20 cellular contexts compared by ENCODE assay signal in the genomic region with DNA sequence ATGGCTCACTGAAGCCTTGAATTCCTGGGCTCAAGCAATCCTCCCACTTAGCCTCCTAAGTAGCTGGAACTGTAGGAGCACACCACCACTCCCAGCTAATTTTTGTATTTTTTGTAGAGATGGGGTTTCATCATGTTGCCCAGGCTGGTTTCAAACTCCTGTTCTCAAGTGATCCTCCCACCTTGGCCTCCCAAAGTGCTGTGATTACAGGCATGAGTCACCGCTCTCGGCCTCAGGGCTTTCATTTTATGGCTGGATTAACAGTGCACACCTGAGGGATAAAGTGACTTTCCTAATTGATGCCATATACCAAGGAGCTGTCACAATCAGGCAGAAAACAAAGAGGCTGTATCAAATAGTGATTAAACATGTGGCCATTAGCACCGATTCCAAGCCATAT. TPM values are rescaled to one million over a fixed set of nuclear protein-coding genes. Genes with fewer than 3 reads are reported as not detected.
"Had no signal": no experiment of that assay in that cellular context is flagged by ENCODE, and none has a peak within 500 bp of the region (broad histone marks: within the 10 kb centered on the region; RNA-seq: fewer than 3 reads in every experiment).

No MANE protein-coding gene starts in this region.

RNA-seq across cellular contexts. Expression of a gene that starts 21.5 kb away (rescaled TPM):
- total RNA-seq: activated CD4-positive, alpha-beta memory T cell treated with anti-CD3 and anti-CD28 coated beads for 36 hours; activated CD4-positive, alpha-beta T cell treated with anti-CD3 and anti-CD28 coated beads for 36 hours; activated CD4-positive, alpha-beta T cell treated with anti-CD3 and anti-CD28 coated beads, Interleukin-2, amount 10 ng/mL, durations not matched to agents 24 days and 14 days; activated CD8-positive, alpha-beta memory T cell treated with anti-CD3 and anti-CD28 coated beads for 36 hours; activated CD8-positive, alpha-beta T cell treated with anti-CD3 and anti-CD28 coated beads, Interleukin-2, amount 10 ng/mL, durations not matched to agents 7 days and 5 days; activated naive CD4-positive, alpha-beta T cell treated with anti-CD3 and anti-CD28 coated beads for 36 hours; activated naive CD8-positive, alpha-beta T cell treated with anti-CD3 and anti-CD28 coated beads for 36 hours; activated T-helper 1 cell treated with anti-CD3 and anti-CD28 coated beads, Interleukin-12 subunit alpha, Interleukin-12 subunit beta, Interleukin-2, Interleukin-4 antibody, amounts not matched to agents 30 ng/mL and 10 ng/mL and 1 ng/mL, durations not matched to agents 14 hours and 24 hours and 36 hours; activated T-helper 2 cell treated with anti-CD3 and anti-CD28 coated beads, Interferon-gamma antibody, Interleukin-2, Interleukin-4, amounts not matched to agents 10 μg/mL and 5 μg/mL and 100 μg/mL, durations not matched to agents 14 hours and 24 hours and 36 hours; adrenal gland; aorta; body of pancreas; colonic mucosa; dermis microvascular lymphatic vessel endothelial cell; endothelial cell of umbilical vein; epithelial cell of proximal tubule; esophagus mucosa; gastrocnemius medialis; T-helper 1 cell treated with Interleukin-12 subunit alpha and Interleukin-12 subunit beta and Interleukin-4 antibody, amounts not matched to agents 30 ng/mL and 1 ng/mL, for 36 hours had no signal
- polyA plus RNA-seq: aorta, endothelial cell of umbilical vein, heart left ventricle had no signal
